ENCODE assay signal across 15 cellular contexts in genomic region chr19:32744555-32745325, GRCh38. TPM values are rescaled to one million over a fixed set of nuclear protein-coding genes. Genes with fewer than 3 reads are reported as not detected.
DNase-seq lines count a peak whose midpoint lies in the region; ATAC-seq and TF ChIP-seq lines count a peak whose summit lies in the region.
"Had no signal": no experiment of that assay in that cellular context is flagged by ENCODE, and none has a peak within 500 bp of the region (broad histone marks: within the 10 kb centered on the region; RNA-seq: fewer than 3 reads in every experiment).

No MANE protein-coding gene starts in this region.

- H3K56ac ChIP-seq in IMR-90 (ENCODE audit: extremely low read depth, insufficient read depth, low read length) = no peak overlapping the region

- TF ChIP-seq EP300 in neural cell (conservative IDR thresholded peaks at IDR 0.05; ENCODE audit: poor library complexity, severe bottlenecking) = no peak

- no peak for DNase-seq in IMR-90
- no peak for DNase-seq in activated naive CD8-positive, alpha-beta T cell treated with anti-CD3 and anti-CD28 coated beads, Interleukin-2, amount 50 U/mL, for 24 hours
- DNase-seq in NCI-H446 (lab: John Stamatoyannopoulos, UW) = no peak
- no peak for DNase-seq in progenitor cell of endocrine pancreas (ENCODE audit: low spot score, unreplicated experiment)
- DNase-seq: BE2C, GF-D8 had no signal

- H3K36me3 Mint-ChIP-seq in activated naive CD8-positive, alpha-beta T cell treated with anti-CD3 and anti-CD28 coated beads, Interleukin-2, amount 50 U/mL, for 24 hours (ENCODE audit: low read depth) = no peaks in the 10 kb centered on the region
- H3K36me3 Mint-ChIP-seq in activated T-helper 17 cell treated with anti-CD3 and anti-CD28 coated beads, Interleukin-2, amount 50 U/mL, for 72 hours (ENCODE audit: low read depth) = no peaks in the 10 kb centered on the region
- H3K36me3 Mint-ChIP-seq in progenitor cell of endocrine pancreas (ENCODE audit: insufficient read depth) = no peaks in the 10 kb centered on the region
- H3K36me3 Mint-ChIP-seq: CD8-positive, alpha-beta memory T cell had no signal

- ATAC-seq in IMR-90 (ENCODE audit: low read depth) (no peak), HG02588 (IDR thresholded peaks at IDR 0.05; ENCODE audit: unreplicated experiment) (no peak)
- ATAC-seq in activated naive CD8-positive, alpha-beta T cell treated with anti-CD3 and anti-CD28 coated beads, Interleukin-2, amount 50 U/mL, for 24 hours = peak; percentile 49
- ATAC-seq in activated T-helper 17 cell treated with anti-CD3 and anti-CD28 coated beads, Interleukin-2, amount 50 U/mL, for 72 hours (replicated peaks) = no peak
- ATAC-seq: A549 had no signal

- H3K9ac ChIP-seq in IMR-90 (ENCODE audit: low read depth, low read length) (no peak overlapping the region), neural cell (ENCODE audit: low read length) (peak overlapping the region; percentile 76)

- dilution Hi-C loops in IMR-90 (cut with HindIII; ENCODE audit: low sequenced_read_pairs, unreplicated experiment) = no loop called here

- no peak overlapping the region for H2BK120ac ChIP-seq in IMR-90 (ENCODE audit: low read depth, low read length)

- H3K36me3 ChIP-seq in IMR-90 (ENCODE audit: control insufficient read depth, insufficient read depth, low read length) = no peaks in the 10 kb centered on the region
- no peaks in the 10 kb centered on the region for H3K36me3 ChIP-seq in neural cell (ENCODE audit: insufficient read depth, low read length)
- H3K36me3 ChIP-seq: BE2C, HAP-1 had no signal

- no peaks in the 10 kb centered on the region for H4K20me1 ChIP-seq in IMR-90 (ENCODE audit: insufficient read depth, low read length)
- no peaks in the 10 kb centered on the region for H4K20me1 ChIP-seq in neural cell (ENCODE audit: insufficient read depth)

- no peak overlapping the region for H3K27ac Mint-ChIP-seq in activated naive CD8-positive, alpha-beta T cell treated with anti-CD3 and anti-CD28 coated beads, Interleukin-2, amount 50 U/mL, for 24 hours
- H3K27ac Mint-ChIP-seq in activated T-helper 17 cell treated with anti-CD3 and anti-CD28 coated beads, Interleukin-2, amount 50 U/mL, for 72 hours = no peak overlapping the region
- H3K27ac Mint-ChIP-seq in progenitor cell of endocrine pancreas = no peak overlapping the region
- H3K27ac Mint-ChIP-seq: HFFc6 had no signal

- CTCF ChIA-PET in IMR-90 (lab: Yijun Ruan, JAX) = no interaction called here

- intact Hi-C loops in IMR-90 (cut with micrococcal nuclease) = no loop called here

- H2BK20ac ChIP-seq in IMR-90 (ENCODE audit: low read depth, low read length) = no peak overlapping the region

- TF ChIP-seq POLR2A in IMR-90 (IDR thresholded peaks at IDR 0.05; ENCODE audit: low read depth, low read length) = no peak

- no peaks in the 10 kb centered on the region for H3K9me3 ChIP-seq in IMR-90 (ENCODE audit: control insufficient read depth, insufficient read depth, low read length)
- no peaks in the 10 kb centered on the region for H3K9me3 ChIP-seq in neural cell (ENCODE audit: low read length)
- H3K9me3 ChIP-seq: A549, BE2C, HAP-1 had no signal

- H2BK5ac ChIP-seq in IMR-90 (ENCODE audit: low read depth, low read length, poor library complexity, severe bottlenecking) = no peak overlapping the region

- no peak overlapping the region for H3K14ac ChIP-seq in IMR-90 (replicated peaks; ENCODE audit: low read depth, low read length)

- H3K4me3 Mint-ChIP-seq in activated naive CD8-positive, alpha-beta T cell treated with anti-CD3 and anti-CD28 coated beads, Interleukin-2, amount 50 U/mL, for 24 hours = no peak overlapping the region
- no peak overlapping the region for H3K4me3 Mint-ChIP-seq in activated T-helper 17 cell treated with anti-CD3 and anti-CD28 coated beads, Interleukin-2, amount 50 U/mL, for 72 hours
- no peak overlapping the region for H3K4me3 Mint-ChIP-seq in progenitor cell of endocrine pancreas (ENCODE audit: low read depth)
- H3K4me3 Mint-ChIP-seq: CD8-positive, alpha-beta memory T cell; HFFc6 had no signal

- peaks cover 10% of the 10 kb centered on the region for H3K4me1 Mint-ChIP-seq in activated naive CD8-positive, alpha-beta T cell treated with anti-CD3 and anti-CD28 coated beads, Interleukin-2, amount 50 U/mL, for 24 hours
- H3K4me1 Mint-ChIP-seq in activated T-helper 17 cell treated with anti-CD3 and anti-CD28 coated beads, Interleukin-2, amount 50 U/mL, for 72 hours = no peaks in the 10 kb centered on the region
- peaks cover 2% of the 10 kb centered on the region for H3K4me1 Mint-ChIP-seq in progenitor cell of endocrine pancreas (ENCODE audit: low read depth)

- no peak overlapping the region for H2AK5ac ChIP-seq in IMR-90 (ENCODE audit: low read depth, low read length)

- no peak overlapping the region for H3K4me2 ChIP-seq in IMR-90 (ENCODE audit: low read depth, low read length)
- peak overlapping the region; percentile 70 for H3K4me2 ChIP-seq in neural cell (ENCODE audit: low read length)
- H3K4me2 ChIP-seq: A549 had no signal

- TF ChIP-seq RAD21 in IMR-90 (IDR thresholded peaks at IDR 0.05; ENCODE audit: low read length) (no peak), neural cell (conservative IDR thresholded peaks at IDR 0.05) (no peak)

- H3K27ac ChIP-seq in IMR-90 (ENCODE audit: insufficient read depth, low read length) (no peak overlapping the region), neural cell (ENCODE audit: low read length) (peak overlapping the region; percentile 92), temporal lobe (ENCODE audit: low read depth, low read length) (peak overlapping the region; percentile 50)
- H3K27ac ChIP-seq: A549, C4-2B had no signal

- peaks cover 10% of the 10 kb centered on the region for H3K27me3 Mint-ChIP-seq in activated naive CD8-positive, alpha-beta T cell treated with anti-CD3 and anti-CD28 coated beads, Interleukin-2, amount 50 U/mL, for 24 hours
- no peaks in the 10 kb centered on the region for H3K27me3 Mint-ChIP-seq in activated T-helper 17 cell treated with anti-CD3 and anti-CD28 coated beads, Interleukin-2, amount 50 U/mL, for 72 hours
- H3K27me3 Mint-ChIP-seq in progenitor cell of endocrine pancreas = peaks cover 30% of the 10 kb centered on the region

- no peaks in the 10 kb centered on the region for H3K9me2 ChIP-seq in neural cell (ENCODE audit: insufficient read depth, low read length)

- no peak overlapping the region for H3K23ac ChIP-seq in IMR-90 (ENCODE audit: low read depth, low read length)

- H2AK9ac ChIP-seq in IMR-90 (replicated peaks; ENCODE audit: low read depth, low read length, poor library complexity) = no peak overlapping the region

- 77% methylated on average over 7 of the region's 18 CpGs; no CpG with 5 or more reads in 1 of the 2 experiments for WGBS in IMR-90 (ENCODE audit: extremely low coverage in 2 of 2, insufficient read length in 1 of 2), 2 experiments

- no peak for TF ChIP-seq CTCF in IMR-90 (conservative IDR thresholded peaks at IDR 0.05; ENCODE audit: low read depth, low read length)
- TF ChIP-seq CTCF in neural cell (IDR thresholded peaks at IDR 0.05; ENCODE audit: poor library complexity, severe bottlenecking) = no peak
- TF ChIP-seq CTCF in progenitor cell of endocrine pancreas (IDR thresholded peaks at IDR 0.05; ENCODE audit: unreplicated experiment) = no peak

- H3K4me1 ChIP-seq in IMR-90 (ENCODE audit: control insufficient read depth, insufficient read depth, low read length) = no peaks in the 10 kb centered on the region
- H3K4me1 ChIP-seq: A549, BE2C, HAP-1 had no signal

- no peak overlapping the region for H2BK15ac ChIP-seq in IMR-90 (ENCODE audit: low read depth, low read length)

- no peak overlapping the region for H3K18ac ChIP-seq in IMR-90 (ENCODE audit: low read depth, low read length)

- H4K8ac ChIP-seq in IMR-90 (ENCODE audit: low read depth in 2 of 2, low read length in 2 of 2) = no peak overlapping the region

- no peaks in the 10 kb centered on the region for H3K79me2 ChIP-seq in neural cell (replicated peaks; ENCODE audit: insufficient read depth, low read length)

- peaks cover 8% of the 10 kb centered on the region for H3F3A ChIP-seq in neural cell (ENCODE audit: insufficient read depth, low read length, poor library complexity, severe bottlenecking)

- H4K5ac ChIP-seq in IMR-90 (ENCODE audit: low read depth, low read length) = no peak overlapping the region

- no TSS peak for BruUV-seq in IMR-90 (replicated peaks; lab: Mats Ljungman, UMichigan)

- no peak overlapping the region for H3K4ac ChIP-seq in IMR-90 (ENCODE audit: low read depth, low read length)

- H3K27me3 ChIP-seq in IMR-90 (ENCODE audit: control insufficient read depth, insufficient read depth, low read length) = peaks cover 5% of the 10 kb centered on the region
- no peaks in the 10 kb centered on the region for H3K27me3 ChIP-seq in neural cell (ENCODE audit: insufficient read depth, low read depth, low read length)

- no peaks in the 10 kb centered on the region for H3K9me3 Mint-ChIP-seq in activated naive CD8-positive, alpha-beta T cell treated with anti-CD3 and anti-CD28 coated beads, Interleukin-2, amount 50 U/mL, for 24 hours
- no peaks in the 10 kb centered on the region for H3K9me3 Mint-ChIP-seq in activated T-helper 17 cell treated with anti-CD3 and anti-CD28 coated beads, Interleukin-2, amount 50 U/mL, for 72 hours
- no peaks in the 10 kb centered on the region for H3K9me3 Mint-ChIP-seq in progenitor cell of endocrine pancreas (ENCODE audit: low read depth)
- H3K9me3 Mint-ChIP-seq: CD8-positive, alpha-beta memory T cell; HFFc6 had no signal

- H2AFZ ChIP-seq in IMR-90 (replicated peaks; ENCODE audit: low read length, poor library complexity) (peak overlapping the region; percentile 51), neural cell (ENCODE audit: low read depth, low read length) (peak overlapping the region; percentile 45)

- H3K4me3 ChIP-seq in IMR-90 (ENCODE audit: insufficient read depth, low read depth, low read length) = no peak overlapping the region
- H3K4me3 ChIP-seq in neural cell (ENCODE audit: low read length) = peak overlapping the region; percentile 29
- H3K4me3 ChIP-seq: A549, HAP-1 had no signal

- H3K9me1 ChIP-seq in IMR-90 (ENCODE audit: insufficient read depth, low read length) = no peaks in the 10 kb centered on the region

- H3K79me1 ChIP-seq in IMR-90 (ENCODE audit: low read depth in 1 of 2, low read length in 2 of 2) = no peaks in the 10 kb centered on the region

- POLR2A ChIA-PET in IMR-90 (lab: Charles Lee; ENCODE audit: unreplicated experiment) = no interaction called here

- in situ Hi-C loops in IMR-90 (cut with MboI; ENCODE audit: low sequenced_read_pairs) = no loop called here

- H4K91ac ChIP-seq in IMR-90 (ENCODE audit: insufficient read depth, low read depth, low read length) = no peak overlapping the region

RNA-seq across cellular contexts. Expression of gene TDRD12, which starts 25.2 kb away (rescaled TPM):
- total RNA-seq in IMR-90 (2012; rRNA removed) (under 0.01 TPM in 2 replicates), temporal lobe (1.2 TPM), progenitor cell of endocrine pancreas (0.29 and 0.33 TPM in 2 replicates)
- polyA plus RNA-seq in IMR-90 (2012; rRNA removed) (0.03 and 0.07 TPM in 2 replicates), neural cell (8.5 and 9.2 TPM in 2 replicates)
- polyA plus RNA-seq in IMR-90 (2012; cell fraction: cytosol; rRNA removed) = not detected in 2 replicates
- 0.05 and 0.08 TPM in 2 replicates for polyA plus RNA-seq in IMR-90 (2012; cell fraction: nucleus; rRNA removed; ENCODE audit: low replicate concordance)
- polyA minus RNA-seq in neural cell = 8.0 and 8.2 TPM in 2 replicates
- 1 to 10 TPM in 1 of 2 donors, under 1 TPM in 1; 0.11 to 4.4 TPM for total RNA-seq in activated T-helper 17 cell treated with anti-CD3 and anti-CD28 coated beads, Interleukin-2, amount 50 U/mL, for 72 hours

RNA-seq across cellular contexts. Expression of gene NUDT19, which starts 53.1 kb away (rescaled TPM):
- 4.5 and 6.4 TPM in 2 replicates for total RNA-seq in IMR-90 (2012; rRNA removed)
- polyA plus RNA-seq in IMR-90 (2012; rRNA removed) = 3.4 and 4.1 TPM in 2 replicates
- polyA plus RNA-seq in IMR-90 (2012; cell fraction: cytosol; rRNA removed) = 1.6 and 3.0 TPM in 2 replicates
- polyA plus RNA-seq in IMR-90 (2012; cell fraction: nucleus; rRNA removed; ENCODE audit: low replicate concordance) = 1.8 and 1.9 TPM in 2 replicates
- 0.84 and 1.2 TPM in 2 replicates for polyA plus RNA-seq in neural cell
- polyA minus RNA-seq in neural cell = 1.5 TPM in 2 replicates
- total RNA-seq in temporal lobe = 4.4 TPM
- total RNA-seq in activated T-helper 17 cell treated with anti-CD3 and anti-CD28 coated beads, Interleukin-2, amount 50 U/mL, for 72 hours = 10 to 100 TPM; 14.6 to 21.4 TPM
- 11.8 and 13.2 TPM in 2 replicates for total RNA-seq in progenitor cell of endocrine pancreas
